19 cellular contexts compared by ENCODE assay signal in genomic region chr4:141240671-141241070, GRCh38. TPM values are rescaled to one million over a fixed set of nuclear protein-coding genes. Genes with fewer than 3 reads are reported as not detected.
DNase-seq lines count a peak whose midpoint lies in the region; ATAC-seq lines count a peak whose summit lies in the region.
"Had no signal": no experiment of that assay in that cellular context is flagged by ENCODE, and none has a peak within 500 bp of the region (broad histone marks: within the 10 kb centered on the region; RNA-seq: fewer than 3 reads in every experiment).

No MANE protein-coding gene starts in this region.

- peak overlapping the region; percentile 45 for H3K27ac Mint-ChIP-seq in activated CD8-positive, alpha-beta memory T cell treated with anti-CD3 and anti-CD28 coated beads, Interleukin-2, amount 10 ng/mL, durations not matched to agents 7 days and 5 days
- H3K27ac Mint-ChIP-seq: CD4-positive, alpha-beta T cell; GM23338; IgD-negative memory B cell had no signal

- H3K4me1 Mint-ChIP-seq in activated CD8-positive, alpha-beta memory T cell treated with anti-CD3 and anti-CD28 coated beads, Interleukin-2, amount 10 ng/mL, durations not matched to agents 7 days and 5 days, result peaks cover 20% of the 10 kb centered on the region
- H3K4me1 Mint-ChIP-seq: GM23338, IgD-negative memory B cell had no signal

- CTCF ChIA-PET in activated CD8-positive, alpha-beta memory T cell treated with anti-CD3 and anti-CD28 coated beads, Interleukin-2, amount 10 ng/mL, durations not matched to agents 7 days and 5 days (lab: Charles Lee), result interaction anchor here (2.0 kb wide), 1 partner anchor 9 kb away, joined by 4 read pairs; no protein-coding TSS in a partner anchor

- peak; percentile 84 for ATAC-seq in activated CD8-positive, alpha-beta memory T cell treated with anti-CD3 and anti-CD28 coated beads, Interleukin-2, amount 10 ng/mL, durations not matched to agents 7 days and 5 days
- ATAC-seq in GM21717 (IDR thresholded peaks at IDR 0.05; ENCODE audit: unreplicated experiment), result peak; percentile 76
- peak; percentile 54 for ATAC-seq in HG03432 (IDR thresholded peaks at IDR 0.05; ENCODE audit: unreplicated experiment)
- ATAC-seq: GM23338, PC-3 had no signal

- H3K4me3 Mint-ChIP-seq in activated CD8-positive, alpha-beta memory T cell treated with anti-CD3 and anti-CD28 coated beads, Interleukin-2, amount 10 ng/mL, durations not matched to agents 7 days and 5 days, result no peak overlapping the region
- H3K4me3 Mint-ChIP-seq: CD4-positive, alpha-beta T cell; GM23338; IgD-negative memory B cell had no signal

- peaks cover 12% of the 10 kb centered on the region for H3K36me3 Mint-ChIP-seq in activated CD8-positive, alpha-beta memory T cell treated with anti-CD3 and anti-CD28 coated beads, Interleukin-2, amount 10 ng/mL, durations not matched to agents 7 days and 5 days

- peaks cover 3% of the 10 kb centered on the region for H3K9me3 Mint-ChIP-seq in activated CD8-positive, alpha-beta memory T cell treated with anti-CD3 and anti-CD28 coated beads, Interleukin-2, amount 10 ng/mL, durations not matched to agents 7 days and 5 days (ENCODE audit: low read depth)
- H3K9me3 Mint-ChIP-seq: CD4-positive, alpha-beta T cell; GM23338; IgD-negative memory B cell had no signal

- no peaks in the 10 kb centered on the region for H3K27me3 Mint-ChIP-seq in activated CD8-positive, alpha-beta memory T cell treated with anti-CD3 and anti-CD28 coated beads, Interleukin-2, amount 10 ng/mL, durations not matched to agents 7 days and 5 days
- H3K27me3 Mint-ChIP-seq: CD4-positive, alpha-beta T cell had no signal

- no peak for DNase-seq in activated CD8-positive, alpha-beta memory T cell treated with anti-CD3 and anti-CD28 coated beads, Interleukin-2, amount 10 ng/mL, durations not matched to agents 7 days and 5 days
- DNase-seq in activated CD8-positive, alpha-beta memory T cell treated with anti-CD3 and anti-CD28 coated beads, Interleukin-2, amount 50 U/mL, for 48 hours, result no peak
- no peak for DNase-seq in activated effector memory CD4-positive, alpha-beta T cell treated with Interleukin-2 at 50 U/mL for 16 hours
- DNase-seq in NOMO-1 treated with DMSO at 0.1 percent for 48 hours (lab: John Stamatoyannopoulos, UW; ENCODE audit: unreplicated experiment) (no peak), NCI-H2081 treated with DMSO at 0.1 percent for 48 hours (lab: John Stamatoyannopoulos, UW) (no peak), cortex of kidney (lab: John Stamatoyannopoulos, UW) (no peak)
- DNase-seq: 8988T; BE2C; CD4-positive, alpha-beta T cell; NCI-H187; NCI-H345; NCI-H526; PC-3; SJCRH30; T-helper 2 cell had no signal

RNA-seq across cellular contexts. Expression of gene ZNF330, which starts 20.0 kb away (rescaled TPM):
- 10 to 100 TPM; 47.2 to 58.7 TPM for total RNA-seq in activated CD8-positive, alpha-beta memory T cell treated with anti-CD3 and anti-CD28 coated beads, Interleukin-2, amount 10 ng/mL, durations not matched to agents 7 days and 5 days
